Comparison of ENCODE assay signal across 1 cellular context in genomic region chr7:2894118-2894940, GRCh38.
TF ChIP-seq lines count a peak whose summit lies in the region.

No MANE protein-coding gene starts in this region.

TF ChIP-seq in H1, 55 proteins besides CTCF, POLR2A, EP300 and RAD21 (continued from another document):
- TF ChIP-seq, protein P1, sequence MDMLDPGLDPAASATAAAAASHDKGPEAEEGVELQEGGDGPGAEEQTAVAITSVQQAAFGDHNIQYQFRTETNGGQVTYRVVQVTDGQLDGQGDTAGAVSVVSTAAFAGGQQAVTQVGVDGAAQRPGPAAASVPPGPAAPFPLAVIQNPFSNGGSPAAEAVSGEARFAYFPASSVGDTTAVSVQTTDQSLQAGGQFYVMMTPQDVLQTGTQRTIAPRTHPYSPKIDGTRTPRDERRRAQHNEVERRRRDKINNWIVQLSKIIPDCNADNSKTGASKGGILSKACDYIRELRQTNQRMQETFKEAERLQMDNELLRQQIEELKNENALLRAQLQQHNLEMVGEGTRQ (IDR thresholded peaks at IDR 0.05; ENCODE audit: low read length) = no peak
TF ChIP-seq in H1: peak in this region for 0.
